In genomic region chr2:146678516-146678915, GRCh38 we compare ENCODE assay signal across 33 cellular contexts.
"Had no signal": no experiment of that assay in that cellular context is flagged by ENCODE, and none has a peak within 500 bp of the region (broad histone marks: within the 10 kb centered on the region; RNA-seq: fewer than 3 reads in every experiment).

No MANE protein-coding gene starts in this region.

- H3K4me1 Mint-ChIP-seq: activated CD4-positive, alpha-beta memory T cell treated with anti-CD3 and anti-CD28 coated beads, Interleukin-2, amount 10 ng/mL, durations not matched to agents 7 days and 5 days; activated CD4-positive, alpha-beta T cell treated with anti-CD3 and anti-CD28 coated beads, Interleukin-2, amount 10 ng/mL, durations not matched to agents 7 days and 5 days; activated naive CD4-positive, alpha-beta T cell treated with anti-CD3 and anti-CD28 coated beads, Interleukin-2, amount 50 U/mL, for 24 hours; activated naive CD8-positive, alpha-beta T cell treated with anti-CD3 and anti-CD28 coated beads for 36 hours; activated naive CD8-positive, alpha-beta T cell treated with anti-CD3 and anti-CD28 coated beads, Interleukin-2, amount 50 U/mL, for 24 hours; activated T-helper 17 cell treated with anti-CD3 and anti-CD28 coated beads, Interleukin-2, amount 50 U/mL, for 72 hours; central memory CD8-positive, alpha-beta T cell had no signal

- H3K4me1 ChIP-seq: adrenal gland, ascending aorta, esophagus squamous epithelium, gastroesophageal sphincter, heart left ventricle had no signal

- H3K4me3 Mint-ChIP-seq: activated CD4-positive, alpha-beta memory T cell treated with anti-CD3 and anti-CD28 coated beads, Interleukin-2, amount 10 ng/mL, durations not matched to agents 7 days and 5 days; activated CD4-positive, alpha-beta T cell treated with anti-CD3 and anti-CD28 coated beads, Interleukin-2, amount 10 ng/mL, durations not matched to agents 7 days and 5 days; activated naive CD4-positive, alpha-beta T cell treated with anti-CD3 and anti-CD28 coated beads for 36 hours; activated naive CD4-positive, alpha-beta T cell treated with anti-CD3 and anti-CD28 coated beads, Interleukin-2, amount 50 U/mL, for 24 hours; activated naive CD8-positive, alpha-beta T cell treated with anti-CD3 and anti-CD28 coated beads for 36 hours; activated naive CD8-positive, alpha-beta T cell treated with anti-CD3 and anti-CD28 coated beads, Interleukin-2, amount 50 U/mL, for 24 hours; activated T-cell treated with anti-CD3 and anti-CD28 coated beads, Interleukin-2, amount 50 U/mL, for 24 hours; activated T-helper 17 cell treated with anti-CD3 and anti-CD28 coated beads, Interleukin-2, amount 50 U/mL, for 72 hours; central memory CD8-positive, alpha-beta T cell; dendritic cell treated with granulocyte-macrophage colony-stimulating factor and Interleukin-4, amounts not matched to agents 40 ng/mL and 50 ng/mL, for 4 days; effector memory CD8-positive, alpha-beta T cell had no signal

- H3K4me3 ChIP-seq: adrenal gland, ascending aorta, coronary artery, dorsolateral prefrontal cortex, esophagus squamous epithelium, gastroesophageal sphincter, heart left ventricle had no signal

- H3K27me3 Mint-ChIP-seq: activated CD4-positive, alpha-beta memory T cell treated with anti-CD3 and anti-CD28 coated beads, Interleukin-2, amount 10 ng/mL, durations not matched to agents 7 days and 5 days; activated CD4-positive, alpha-beta T cell treated with anti-CD3 and anti-CD28 coated beads, Interleukin-2, amount 10 ng/mL, durations not matched to agents 7 days and 5 days; activated naive CD4-positive, alpha-beta T cell treated with anti-CD3 and anti-CD28 coated beads, Interleukin-2, amount 50 U/mL, for 24 hours; activated naive CD8-positive, alpha-beta T cell treated with anti-CD3 and anti-CD28 coated beads for 36 hours; activated naive CD8-positive, alpha-beta T cell treated with anti-CD3 and anti-CD28 coated beads, Interleukin-2, amount 50 U/mL, for 24 hours; activated T-cell treated with anti-CD3 and anti-CD28 coated beads, Interleukin-2, amount 50 U/mL, for 24 hours; activated T-helper 17 cell treated with anti-CD3 and anti-CD28 coated beads, Interleukin-2, amount 50 U/mL, for 72 hours; central memory CD8-positive, alpha-beta T cell; dendritic cell treated with granulocyte-macrophage colony-stimulating factor and Interleukin-4, amounts not matched to agents 40 ng/mL and 50 ng/mL, for 4 days; effector memory CD8-positive, alpha-beta T cell had no signal

- FAIRE-seq: bronchial epithelial cell, endometrium had no signal

- H3K27ac Mint-ChIP-seq: activated CD4-positive, alpha-beta memory T cell treated with anti-CD3 and anti-CD28 coated beads, Interleukin-2, amount 10 ng/mL, durations not matched to agents 7 days and 5 days; activated CD4-positive, alpha-beta T cell treated with anti-CD3 and anti-CD28 coated beads, Interleukin-2, amount 10 ng/mL, durations not matched to agents 7 days and 5 days; activated naive CD4-positive, alpha-beta T cell treated with anti-CD3 and anti-CD28 coated beads for 36 hours; activated naive CD4-positive, alpha-beta T cell treated with anti-CD3 and anti-CD28 coated beads, Interleukin-2, amount 50 U/mL, for 24 hours; activated naive CD8-positive, alpha-beta T cell treated with anti-CD3 and anti-CD28 coated beads for 36 hours; activated naive CD8-positive, alpha-beta T cell treated with anti-CD3 and anti-CD28 coated beads, Interleukin-2, amount 50 U/mL, for 24 hours; activated T-cell treated with anti-CD3 and anti-CD28 coated beads, Interleukin-2, amount 50 U/mL, for 24 hours; activated T-helper 17 cell treated with anti-CD3 and anti-CD28 coated beads, Interleukin-2, amount 50 U/mL, for 72 hours; dendritic cell treated with granulocyte-macrophage colony-stimulating factor and Interleukin-4, amounts not matched to agents 40 ng/mL and 50 ng/mL, for 4 days; effector memory CD8-positive, alpha-beta T cell had no signal

- H3K9me3 Mint-ChIP-seq: activated CD4-positive, alpha-beta memory T cell treated with anti-CD3 and anti-CD28 coated beads, Interleukin-2, amount 10 ng/mL, durations not matched to agents 7 days and 5 days; activated naive CD4-positive, alpha-beta T cell treated with anti-CD3 and anti-CD28 coated beads, Interleukin-2, amount 50 U/mL, for 24 hours; activated naive CD8-positive, alpha-beta T cell treated with anti-CD3 and anti-CD28 coated beads for 36 hours; activated naive CD8-positive, alpha-beta T cell treated with anti-CD3 and anti-CD28 coated beads, Interleukin-2, amount 50 U/mL, for 24 hours; activated T-helper 17 cell treated with anti-CD3 and anti-CD28 coated beads, Interleukin-2, amount 50 U/mL, for 72 hours; dendritic cell treated with granulocyte-macrophage colony-stimulating factor and Interleukin-4, amounts not matched to agents 40 ng/mL and 50 ng/mL, for 4 days had no signal

- H3K9me3 ChIP-seq: adrenal gland, ascending aorta, esophagus squamous epithelium, gastroesophageal sphincter, heart left ventricle had no signal

- H3K27me3 ChIP-seq: adrenal gland, ascending aorta, brain microvascular endothelial cell, esophagus squamous epithelium, gastroesophageal sphincter, heart left ventricle had no signal

- DNase-seq: activated CD4-positive, alpha-beta memory T cell treated with anti-CD3 and anti-CD28 coated beads, Interleukin-2, amount 10 ng/mL, durations not matched to agents 7 days and 5 days; activated CD4-positive, alpha-beta T cell treated with anti-CD3 and anti-CD28 coated beads for 1 hour; activated CD4-positive, alpha-beta T cell treated with anti-CD3 and anti-CD28 coated beads for 4 hours; activated CD4-positive, alpha-beta T cell treated with anti-CD3 and anti-CD28 coated beads, Interleukin-2, amount 10 ng/mL, durations not matched to agents 7 days and 5 days; activated CD4-positive, alpha-beta T cell treated with anti-CD3 and anti-CD28 coated beads, Interleukin-2, amount 50 U/mL, for 4 hours; activated CD8-positive, alpha-beta memory T cell treated with anti-CD3 and anti-CD28 coated beads, Interleukin-2, amount 50 U/mL, for 48 hours; activated effector memory CD4-positive, alpha-beta T cell treated with Interleukin-2 at 50 U/mL for 16 hours; activated gamma-delta T cell treated with Interleukin-2 at 50 U/mL for 16 hours; activated naive CD4-positive, alpha-beta T cell treated with anti-CD3 and anti-CD28 coated beads for 36 hours; activated naive CD8-positive, alpha-beta T cell treated with anti-CD3 and anti-CD28 coated beads for 36 hours; activated naive CD8-positive, alpha-beta T cell treated with anti-CD3 and anti-CD28 coated beads, Interleukin-2, amount 50 U/mL, for 24 hours; activated T-cell treated with anti-CD3 and anti-CD28 coated beads for 4 hours; activated T-cell treated with anti-CD3 and anti-CD28 coated beads, Interleukin-2, amount 50 U/mL, for 24 hours; adrenal gland; amygdala; brain microvascular endothelial cell; dorsolateral prefrontal cortex; effector CD4-positive, alpha-beta T cell; effector memory CD8-positive, alpha-beta T cell; esophagus squamous epithelium; foreskin melanocyte; heart left ventricle; T-helper 2 cell had no signal

- ATAC-seq: activated naive CD8-positive, alpha-beta T cell treated with anti-CD3 and anti-CD28 coated beads, Interleukin-2, amount 50 U/mL, for 24 hours; activated T-helper 17 cell treated with anti-CD3 and anti-CD28 coated beads, Interleukin-2, amount 50 U/mL, for 72 hours; effector memory CD8-positive, alpha-beta T cell; gastroesophageal sphincter; heart left ventricle had no signal

- H3K36me3 ChIP-seq: adrenal gland, ascending aorta, brain microvascular endothelial cell, esophagus squamous epithelium, gastroesophageal sphincter, heart left ventricle had no signal

- H3K36me3 Mint-ChIP-seq: activated naive CD4-positive, alpha-beta T cell treated with anti-CD3 and anti-CD28 coated beads, Interleukin-2, amount 50 U/mL, for 24 hours; activated naive CD8-positive, alpha-beta T cell treated with anti-CD3 and anti-CD28 coated beads for 36 hours had no signal

- H3K27ac ChIP-seq: adrenal gland, ascending aorta, brain microvascular endothelial cell, coronary artery, dorsolateral prefrontal cortex, epithelial cell of prostate, esophagus squamous epithelium, gastroesophageal sphincter, heart left ventricle had no signal
